8 cellular contexts compared by ENCODE assay signal in the genomic region with DNA sequence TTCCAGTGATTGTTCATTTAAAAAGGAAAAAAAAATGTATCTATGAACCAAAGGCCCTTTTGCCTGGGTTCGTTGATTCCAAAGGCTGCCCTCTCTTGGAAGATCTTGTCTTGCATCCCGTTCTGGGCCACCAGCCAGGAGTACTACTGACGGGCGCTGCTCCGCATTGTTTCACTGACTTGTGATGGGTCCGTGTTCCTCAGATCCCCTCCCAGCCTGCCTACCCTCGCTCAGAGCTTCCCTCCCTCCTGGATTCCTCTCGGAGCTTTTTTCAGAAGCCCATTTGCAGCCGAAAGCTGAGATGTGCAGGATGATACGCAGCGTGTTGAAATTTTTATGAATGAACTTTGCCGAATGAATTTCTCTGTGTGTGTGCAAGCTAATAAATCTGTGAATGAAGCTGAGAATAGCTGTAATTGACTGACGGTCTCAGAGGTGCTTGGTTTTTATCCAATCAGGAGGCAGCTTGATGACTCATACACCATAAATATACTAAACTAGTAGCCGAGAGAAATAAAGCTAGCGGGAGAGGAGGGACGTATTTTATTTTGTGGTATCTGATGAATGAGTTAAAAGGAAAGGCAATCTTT. TPM values are rescaled to one million over a fixed set of nuclear protein-coding genes. Genes with fewer than 3 reads are reported as not detected.
DNase-seq lines count a peak whose midpoint lies in the region; ATAC-seq and TF ChIP-seq lines count a peak whose summit lies in the region.

A gene with protein sequence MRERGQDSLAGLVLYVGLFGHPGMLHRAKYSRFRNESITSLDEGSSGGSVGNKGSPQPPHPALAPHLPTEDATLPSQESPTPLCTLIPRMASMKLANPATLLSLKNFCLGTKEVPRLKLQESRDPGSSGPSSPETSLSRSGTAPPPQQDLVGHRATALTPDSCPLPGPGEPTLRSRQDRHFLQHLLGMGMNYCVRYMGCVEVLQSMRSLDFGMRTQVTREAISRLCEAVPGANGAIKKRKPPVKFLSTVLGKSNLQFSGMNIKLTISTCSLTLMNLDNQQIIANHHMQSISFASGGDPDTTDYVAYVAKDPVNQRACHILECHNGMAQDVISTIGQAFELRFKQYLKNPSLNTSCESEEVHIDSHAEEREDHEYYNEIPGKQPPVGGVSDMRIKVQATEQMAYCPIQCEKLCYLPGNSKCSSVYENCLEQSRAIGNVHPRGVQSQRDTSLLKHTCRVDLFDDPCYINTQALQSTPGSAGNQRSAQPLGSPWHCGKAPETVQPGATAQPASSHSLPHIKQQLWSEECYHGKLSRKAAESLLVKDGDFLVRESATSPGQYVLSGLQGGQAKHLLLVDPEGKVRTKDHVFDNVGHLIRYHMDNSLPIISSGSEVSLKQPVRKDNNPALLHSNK (minus strand): TSS at position 396 of the 590 bp plus-strand sequence. CDS start 904 bp downstream, outside the sequence.

- H3K4me1 ChIP-seq in lung (ENCODE audit: control insufficient read depth in 2 of 2, insufficient read depth in 2 of 2, low read length in 2 of 2) (peaks cover 0 to 7% of the 10 kb centered on the region in 2 donors), stomach smooth muscle (ENCODE audit: control insufficient read depth, insufficient read depth, low read length) (peaks cover 17% of the 10 kb centered on the region)

- no peaks in the 10 kb centered on the region for H3K27me3 ChIP-seq in lung (ENCODE audit: control insufficient read depth, insufficient read depth)
- H3K27me3 ChIP-seq in stomach smooth muscle (ENCODE audit: control insufficient read depth in 1 of 2, insufficient read depth in 2 of 2, low read length in 2 of 2): peaks cover 0 to 13% of the 10 kb centered on the region in 2 donors

- in situ Hi-C loops in ACHN (cut with HindIII; ENCODE audit: low pct_ligation_motif_present, low pct_unique_long_range_greater_than_20kb, low sequenced_read_pairs): no loop called here

- H3K4me3 ChIP-seq in GM12875 (ENCODE audit: low read depth, low read length) (peak within 1 kb of the TSS; percentile 31), LNCaP clone FGC (ENCODE audit: low read depth, low read length) (peak within 1 kb of the TSS; percentile 48), lung (peak within 1 kb of the TSS; percentile 3), stomach smooth muscle (ENCODE audit: low read length in 2 of 2) (peak within 1 kb of the TSS; percentile 85 to 88)

- 0 out of 2 replicates have a peak, but pooled peaks have one; percentile 0 for TF ChIP-seq CTCF in GM12875 (IDR thresholded peaks at IDR 0.05; ENCODE audit: borderline replicate concordance, insufficient read depth, low read depth, low read length)
- TF ChIP-seq CTCF in LNCaP clone FGC (IDR thresholded peaks at IDR 0.05; ENCODE audit: control insufficient read depth, extremely low read depth, insufficient read depth): peak; percentile 48
- no peak for TF ChIP-seq CTCF in lung (IDR thresholded peaks at IDR 0.05; ENCODE audit: control extremely low read depth, extremely low read depth)

- H3K36me3 ChIP-seq in lung (ENCODE audit: control insufficient read depth in 2 of 2, insufficient read depth in 2 of 2, low read length in 2 of 2): no peaks in the 10 kb centered on the region
- no peaks in the 10 kb centered on the region for H3K36me3 ChIP-seq in stomach smooth muscle (ENCODE audit: control insufficient read depth in 2 of 2, insufficient read depth in 2 of 2, low read length in 2 of 2)

- H3K36me3 Mint-ChIP-seq in T-helper 17 cell (ENCODE audit: low read depth): peaks cover 2% of the 10 kb centered on the region

- H3K9me3 ChIP-seq in T-helper 17 cell (ENCODE audit: control insufficient read depth, low read length, poor library complexity, severe bottlenecking): no peaks in the 10 kb centered on the region
- no peaks in the 10 kb centered on the region for H3K9me3 ChIP-seq in lung (ENCODE audit: control insufficient read depth in 2 of 2, insufficient read depth in 1 of 2, low read length in 1 of 2)
- no peaks in the 10 kb centered on the region for H3K9me3 ChIP-seq in stomach smooth muscle (ENCODE audit: control insufficient read depth in 2 of 2, low read length in 2 of 2)

- H3K27ac Mint-ChIP-seq in T-helper 17 cell: peak within 1 kb of the TSS; percentile 16

- H3K9ac ChIP-seq in stomach smooth muscle (ENCODE audit: low read length in 2 of 2): peak within 1 kb of the TSS; percentile 57 to 64

- peak within 1 kb of the TSS; percentile 89 for H3K4me3 Mint-ChIP-seq in T-helper 17 cell

- peak; percentile 66 for ATAC-seq in T-helper 17 cell
- peak; percentile 56 for ATAC-seq in lung (ENCODE audit: insufficient read depth, low FRiP score)

- peaks cover 21% of the 10 kb centered on the region for H3K4me1 Mint-ChIP-seq in T-helper 17 cell

- WGBS in lung, 2 donors: 1 to 2% methylated on average over 16 of the region's 16 CpGs

- peaks cover 82% of the 10 kb centered on the region for H3K27me3 Mint-ChIP-seq in T-helper 17 cell

- H3K27ac ChIP-seq in lung (ENCODE audit: low read depth in 1 of 2, low read length in 1 of 2): peak within 1 kb of the TSS in 1 of 2 donors; percentile 25
- peak within 1 kb of the TSS; percentile 11 for H3K27ac ChIP-seq in stomach smooth muscle (ENCODE audit: low read length)

- DNase-seq in ACHN: peak; percentile 81
- DNase-seq in LNCaP clone FGC (ENCODE audit: low read depth): peak; percentile 89
- DNase-seq in T-helper 17 cell: no peak
- peak; percentile 81 for DNase-seq in epidermal melanocyte (ENCODE audit: insufficient read length, low spot score)
- no peak for DNase-seq in lung (ENCODE audit: low spot score)
- no peak for DNase-seq in GDM1 (lab: John Stamatoyannopoulos, UW)

RNA-seq across cellular contexts. Expression of the gene that starts here (rescaled TPM):
- total RNA-seq in T-helper 17 cell: under 1 TPM in 1 of 2 donors, not detected in 1; 0.12 TPM
- total RNA-seq in lung: 1 to 10 TPM in 1 of 2 donors, under 1 TPM in 1; 0.67 to 1.9 TPM
- under 1 TPM; 0.09 to 0.20 TPM for polyA plus RNA-seq in lung

Comparison
In these comparisons a context has a peak if more than half of its experiments do, and no peak if none do; other contexts are left out.
1. Peak in ATAC-seq in T-helper 17 cell; RNA of the gene not detected or under 1 TPM.
2. DNase-seq: peak in ACHN (single experiment), LNCaP clone FGC (single experiment) and epidermal melanocyte (single experiment); none in T-helper 17 cell (0 of 3), lung (single experiment) and GDM1 (single experiment).
3. H3K4me3 ChIP-seq: peak in every context shown above with its lines; median percentile 86 in stomach smooth muscle; 48 in LNCaP clone FGC; 31 in GM12875; 3 in lung.